ENCODE assay signal across 29 cellular contexts in genomic region chr11:12666905-12667304, GRCh38. TPM values are rescaled to one million over a fixed set of nuclear protein-coding genes. Genes with fewer than 3 reads are reported as not detected.
"Had no signal": no experiment of that assay in that cellular context is flagged by ENCODE, and none has a peak within 500 bp of the region (broad histone marks: within the 10 kb centered on the region; RNA-seq: fewer than 3 reads in every experiment).

No MANE protein-coding gene starts in this region.

- DNase-seq: activated CD4-positive, alpha-beta T cell treated with anti-CD3 and anti-CD28 coated beads for 4 hours; activated CD4-positive, alpha-beta T cell treated with anti-CD3 and anti-CD28 coated beads, Interleukin-2, amount 50 U/mL, for 4 hours; activated CD8-positive, alpha-beta memory T cell treated with anti-CD3 and anti-CD28 coated beads, Interleukin-2, amount 50 U/mL, for 4 hours; activated effector memory CD4-positive, alpha-beta T cell treated with anti-CD3 and anti-CD28 coated beads, Interleukin-2, amount 50 U/mL, for 16 hours; activated naive CD4-positive, alpha-beta T cell treated with anti-CD3 and anti-CD28 coated beads for 36 hours; activated naive CD8-positive, alpha-beta T cell treated with anti-CD3 and anti-CD28 coated beads, Interleukin-2, amount 10 ng/mL, durations not matched to agents 7 days and 5 days; activated T-cell treated with anti-CD3 and anti-CD28 coated beads, Interleukin-2, amount 50 U/mL, for 1 hour; cerebellar nuclear complex; colonic mucosa; effector CD8-positive, alpha-beta T cell; gastrocnemius medialis; glutamatergic neuron; left lung; lower lobe of right lung; mesenchymal stem cell; natural killer cell; occipital lobe; psoas muscle; stimulated activated CD4-positive, alpha-beta T cell treated with anti-CD3 and anti-CD28 coated beads, Interleukin-1b, Interleukin-23, amount 100 ng/mL, for 48 hours; stimulated activated CD4-positive, alpha-beta T cell treated with anti-CD3 and anti-CD28 coated beads, Interleukin-4, amount 100 ng/mL, for 4 hours; stimulated activated CD8-positive, alpha-beta memory T cell treated with anti-CD3 and anti-CD28 coated beads, Interleukin-4, amount 100 ng/mL, for 48 hours; stimulated activated naive B cell treated with anti-CD40 and anti-IgM and Interleukin-4, amounts not matched to agents 10 μg/mL and 1 μg/mL and 100 μg/mL, for 72 hours; stomach; T-helper 2 cell; tibial artery had no signal

- H3K4me3 Mint-ChIP-seq: activated naive CD4-positive, alpha-beta T cell treated with anti-CD3 and anti-CD28 coated beads for 36 hours; activated naive CD8-positive, alpha-beta T cell treated with anti-CD3 and anti-CD28 coated beads, Interleukin-2, amount 10 ng/mL, durations not matched to agents 7 days and 5 days; activated T-helper 1 cell treated with anti-CD3 and anti-CD28 coated beads, Interleukin-12 subunit alpha, Interleukin-12 subunit beta, Interleukin-2, Interleukin-4 antibody, amounts not matched to agents 30 ng/mL and 10 ng/mL and 1 ng/mL, durations not matched to agents 14 hours and 24 hours and 36 hours; brain; natural killer cell; neural progenitor cell; stimulated activated naive B cell treated with anti-CD40 and anti-IgM and Interleukin-4, amounts not matched to agents 10 μg/mL and 1 μg/mL and 100 μg/mL, for 72 hours had no signal

- H3K27ac Mint-ChIP-seq: activated naive CD4-positive, alpha-beta T cell treated with anti-CD3 and anti-CD28 coated beads for 36 hours; activated naive CD8-positive, alpha-beta T cell treated with anti-CD3 and anti-CD28 coated beads, Interleukin-2, amount 10 ng/mL, durations not matched to agents 7 days and 5 days; activated T-helper 1 cell treated with anti-CD3 and anti-CD28 coated beads, Interleukin-12 subunit alpha, Interleukin-12 subunit beta, Interleukin-2, Interleukin-4 antibody, amounts not matched to agents 30 ng/mL and 10 ng/mL and 1 ng/mL, durations not matched to agents 14 hours and 24 hours and 36 hours; brain; natural killer cell; neural progenitor cell; stimulated activated naive B cell treated with anti-CD40 and anti-IgM and Interleukin-4, amounts not matched to agents 10 μg/mL and 1 μg/mL and 100 μg/mL, for 72 hours had no signal

- H3K4me1 Mint-ChIP-seq: activated naive CD8-positive, alpha-beta T cell treated with anti-CD3 and anti-CD28 coated beads, Interleukin-2, amount 10 ng/mL, durations not matched to agents 7 days and 5 days; brain; natural killer cell; neural progenitor cell had no signal

- H3K9me3 Mint-ChIP-seq: activated naive CD4-positive, alpha-beta T cell treated with anti-CD3 and anti-CD28 coated beads for 36 hours; activated T-helper 1 cell treated with anti-CD3 and anti-CD28 coated beads, Interleukin-12 subunit alpha, Interleukin-12 subunit beta, Interleukin-2, Interleukin-4 antibody, amounts not matched to agents 30 ng/mL and 10 ng/mL and 1 ng/mL, durations not matched to agents 14 hours and 24 hours and 36 hours; neural progenitor cell had no signal

- ATAC-seq: gastrocnemius medialis; left lung; lower lobe of right lung; natural killer cell; psoas muscle; stimulated activated naive B cell treated with anti-CD40 and anti-IgM and Interleukin-4, amounts not matched to agents 10 μg/mL and 1 μg/mL and 100 μg/mL, for 72 hours had no signal

- H3K36me3 Mint-ChIP-seq: brain; neural progenitor cell; stimulated activated naive B cell treated with anti-CD40 and anti-IgM and Interleukin-4, amounts not matched to agents 10 μg/mL and 1 μg/mL and 100 μg/mL, for 72 hours had no signal

RNA-seq across cellular contexts. Expression of gene TEAD1, which starts 7.3 kb away (rescaled TPM):
- total RNA-seq: activated naive CD8-positive, alpha-beta T cell treated with anti-CD3 and anti-CD28 coated beads, Interleukin-2, amount 10 ng/mL, durations not matched to agents 7 days and 5 days; mononuclear cell; natural killer cell had no signal
